In the genomic region with DNA sequence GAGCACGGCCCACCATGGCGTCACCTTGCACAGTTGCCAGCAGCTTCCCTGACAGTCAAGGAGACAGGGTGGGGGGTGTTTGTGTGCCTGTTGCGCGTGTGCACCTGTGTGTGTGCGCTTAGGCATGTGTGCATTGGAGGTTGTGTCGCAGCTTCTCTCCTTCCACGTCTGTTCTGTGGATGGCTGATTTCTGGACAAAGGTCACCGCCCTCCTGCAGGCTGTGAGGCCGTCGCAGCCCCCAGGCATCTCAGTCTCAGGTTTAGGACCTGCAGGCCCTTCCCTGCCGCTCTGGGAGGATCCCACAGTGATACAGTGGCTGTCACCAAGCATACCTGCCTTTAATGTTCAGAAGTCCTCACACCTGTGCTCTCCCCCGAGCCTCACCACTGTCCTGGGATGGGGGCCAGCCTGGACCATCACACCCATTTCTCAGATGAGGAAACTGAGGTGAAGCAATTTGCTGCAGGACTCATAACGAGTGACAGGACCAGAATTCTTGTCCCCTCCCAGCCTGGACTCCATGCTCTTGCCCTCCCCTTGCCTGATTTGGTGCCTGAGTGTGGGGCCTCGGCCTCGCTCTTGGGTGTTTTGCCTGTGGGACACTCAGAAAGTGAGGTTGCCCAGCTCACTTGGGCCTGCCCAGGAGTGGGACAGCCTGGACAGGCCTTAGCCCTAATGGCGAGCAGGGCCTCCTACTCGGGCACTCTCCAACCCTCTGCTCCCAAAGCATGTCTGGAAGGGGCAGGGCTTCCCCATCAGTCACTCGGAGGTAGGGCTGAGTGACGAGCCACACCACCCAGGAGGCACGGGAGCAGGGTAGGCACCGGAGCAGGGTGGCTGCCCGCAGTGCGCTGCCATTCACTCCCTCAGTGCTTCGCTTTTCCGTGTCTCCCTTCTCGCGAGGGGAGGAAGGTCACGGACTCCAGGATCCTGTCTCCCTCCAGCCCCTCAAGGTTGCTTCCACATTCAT, we compare ENCODE assay signal across 15 cellular contexts.
"Had no signal": no experiment of that assay in that cellular context is flagged by ENCODE, and none has a peak within 500 bp of the region (broad histone marks: within the 10 kb centered on the region; RNA-seq: fewer than 3 reads in every experiment).

No MANE protein-coding gene starts in this region.

- H3K27me3 ChIP-seq: esophagus squamous epithelium, ovary, tibial artery had no signal

- ATAC-seq: effector memory CD8-positive, alpha-beta T cell; left lobe of liver; stimulated activated naive CD8-positive, alpha-beta T cell treated with anti-CD3 and anti-CD28 coated beads, Interleukin-15, Interleukin-2, amounts not matched to agents 100 U/mL and 50 U/mL, for 24 hours had no signal

- H3K27ac ChIP-seq: esophagus squamous epithelium, ovary, WERI-Rb-1 had no signal

- FAIRE-seq: islet of Langerhans had no signal

- H3K4me3 ChIP-seq: esophagus squamous epithelium, ovary, tibial artery had no signal

- H3K36me3 ChIP-seq: ovary, WERI-Rb-1 had no signal

- H3K9me3 ChIP-seq: esophagus squamous epithelium, ovary, tibial artery had no signal

- DNase-seq: activated CD4-positive, alpha-beta T cell treated with anti-CD3 and anti-CD28 coated beads, Interleukin-2, amount 50 U/mL, for 4 hours; activated T-cell treated with anti-CD3 and anti-CD28 coated beads for 4 hours; effector memory CD8-positive, alpha-beta T cell; esophagus squamous epithelium; hippocampal formation; stimulated activated CD4-positive, alpha-beta T cell treated with anti-CD3 and anti-CD28 coated beads, Interleukin-12 subunit alpha, Interleukin-12 subunit beta, amount 100 ng/mL, for 4 hours; stimulated activated CD4-positive, alpha-beta T cell treated with anti-CD3 and anti-CD28 coated beads, Interleukin-1b, Interleukin-23, amount 100 ng/mL, for 48 hours; stimulated activated CD8-positive, alpha-beta memory T cell treated with anti-CD3 and anti-CD28 coated beads, Interleukin-4, amount 100 ng/mL, for 48 hours; stimulated activated naive CD8-positive, alpha-beta T cell treated with anti-CD3 and anti-CD28 coated beads, Interleukin-15, Interleukin-2, amounts not matched to agents 100 U/mL and 50 U/mL, for 24 hours; substantia nigra; tibial artery; WERI-Rb-1 had no signal
